9 cellular contexts compared by ENCODE assay signal in genomic region chr1:53593758-53594380, GRCh38.
DNase-seq lines count a peak whose midpoint lies in the region; ATAC-seq, FAIRE-seq and TF ChIP-seq lines count a peak whose summit lies in the region.
"Had no signal": no experiment of that assay in that cellular context is flagged by ENCODE, and none has a peak within 500 bp of the region (broad histone marks: within the 10 kb centered on the region; RNA-seq: fewer than 3 reads in every experiment).

No MANE protein-coding gene starts in this region.

- H2BK120ac ChIP-seq in trophoblast cell (ENCODE audit: insufficient read depth, low read length, poor library complexity) = no peak overlapping the region

- H3K79me2 ChIP-seq in OCI-LY7 (ENCODE audit: insufficient read depth, low read depth, low read length) = no peaks in the 10 kb centered on the region
- H3K79me2 ChIP-seq in trophoblast cell (ENCODE audit: control insufficient read depth, insufficient read depth, low read length, poor library complexity) = no peaks in the 10 kb centered on the region

- H4K8ac ChIP-seq in trophoblast cell (ENCODE audit: low read depth, low read length) = no peak overlapping the region

- H3K4me1 ChIP-seq in OCI-LY7 (ENCODE audit: insufficient read depth, low read length, poor library complexity, severe bottlenecking) (no peaks in the 10 kb centered on the region), cardiac muscle cell (ENCODE audit: low read depth) (no peaks in the 10 kb centered on the region), trophoblast cell (ENCODE audit: control insufficient read depth in 1 of 2, insufficient read depth in 2 of 2, low read length in 2 of 2) (no peaks in the 10 kb centered on the region)

- CTCF ChIA-PET in OCI-LY7 (lab: Charles Lee; ENCODE audit: unreplicated experiment) = no interaction called here

- no peak overlapping the region for H2BK12ac ChIP-seq in trophoblast cell (ENCODE audit: low read length)

- POLR2A ChIA-PET in OCI-LY7 (lab: Charles Lee) = no interaction called here

- H2AFZ ChIP-seq in OCI-LY7 (ENCODE audit: low read length) (no peak overlapping the region), trophoblast cell (ENCODE audit: insufficient read depth, low read length, poor library complexity) (no peak overlapping the region)

- H3K36me3 ChIP-seq in H7 (replicated peaks; ENCODE audit: control insufficient read depth, insufficient read depth, low read length) (no peaks in the 10 kb centered on the region), OCI-LY7 (ENCODE audit: insufficient read depth, low read length) (no peaks in the 10 kb centered on the region), cardiac muscle cell (no peaks in the 10 kb centered on the region), trophoblast cell (ENCODE audit: control insufficient read depth in 1 of 2, insufficient read depth in 2 of 2, low read length in 2 of 2) (no peaks in the 10 kb centered on the region)

- DNase-seq in H7 (peak; percentile 94), OCI-LY7 (ENCODE audit: low spot score) (no peak), cardiac muscle cell (ENCODE audit: low read depth in 1 of 2, low spot score in 1 of 2) (peak; percentile 21 to 74), trophoblast cell (peak; percentile 26 to 33), RKO (ENCODE audit: low spot score) (no peak), GM19239 (ENCODE audit: insufficient read length, low spot score) (no peak)
- DNase-seq: foreskin fibroblast had no signal

- no CpG with 5 or more reads among the region's 27 CpGs for WGBS in trophoblast cell (ENCODE audit: extremely low coverage, insufficient coverage, insufficient read length)

- H3K9me3 ChIP-seq in OCI-LY7 (ENCODE audit: low read length) (no peaks in the 10 kb centered on the region), cardiac muscle cell (ENCODE audit: low read depth) (no peaks in the 10 kb centered on the region), trophoblast cell (ENCODE audit: insufficient read depth, low read depth, low read length) (no peaks in the 10 kb centered on the region)

- no peak overlapping the region for H3K14ac ChIP-seq in trophoblast cell (ENCODE audit: low read length)

- no peak overlapping the region for H4K91ac ChIP-seq in trophoblast cell (ENCODE audit: low read depth, low read length)

- no peak overlapping the region for H3K4me2 ChIP-seq in OCI-LY7 (ENCODE audit: low read length)
- no peak overlapping the region for H3K4me2 ChIP-seq in trophoblast cell (ENCODE audit: low read length)

- no peaks in the 10 kb centered on the region for H4K20me1 ChIP-seq in OCI-LY7 (ENCODE audit: insufficient read depth, low read length)

- no peaks in the 10 kb centered on the region for H3K9me2 ChIP-seq in OCI-LY7 (ENCODE audit: insufficient read depth, low read length)

- no peak overlapping the region for H3K27ac ChIP-seq in OCI-LY7 (ENCODE audit: low read depth, low read length, poor library complexity, severe bottlenecking)
- no peak overlapping the region for H3K27ac ChIP-seq in cardiac muscle cell
- no peak overlapping the region for H3K27ac ChIP-seq in trophoblast cell (ENCODE audit: low read depth, low read length)

- H4K12ac ChIP-seq in trophoblast cell (ENCODE audit: low read depth, low read length) = no peak overlapping the region

- BruUV-seq in OCI-LY7 (replicated peaks; lab: Mats Ljungman, UMichigan) = no TSS peak

- FAIRE-seq in GM19239 (lab: Jason Lieb, UNC) = no peak

- H3K18ac ChIP-seq in trophoblast cell (ENCODE audit: low read length) = no peak overlapping the region

- no peaks in the 10 kb centered on the region for H3K27me3 ChIP-seq in H7 (ENCODE audit: control insufficient read depth, insufficient read depth, low read length)
- no peaks in the 10 kb centered on the region for H3K27me3 ChIP-seq in cardiac muscle cell
- H3K27me3 ChIP-seq in trophoblast cell (ENCODE audit: insufficient read depth, low read length) = no peaks in the 10 kb centered on the region

- no peak overlapping the region for H2BK5ac ChIP-seq in trophoblast cell (ENCODE audit: low read depth, low read length, poor library complexity)

- intact Hi-C loops in OCI-LY7 (cut with micrococcal nuclease; ENCODE audit: unreplicated experiment) = no loop called here

- no peak for ATAC-seq in GM19463 (IDR thresholded peaks at IDR 0.05; ENCODE audit: unreplicated experiment)
- ATAC-seq: right cardiac atrium had no signal

- TF ChIP-seq CTCF in OCI-LY7 (conservative IDR thresholded peaks at IDR 0.05; ENCODE audit: low read length) = peak; percentile 27; the same call in 1 of the 2 replicates
- peak; percentile 33 for TF ChIP-seq CTCF in cardiac muscle cell (IDR thresholded peaks at IDR 0.05; ENCODE audit: low read depth, low read length)

- H3K4me3 ChIP-seq in H7 (ENCODE audit: insufficient read depth, low read depth, low read length) (no peak overlapping the region), OCI-LY7 (ENCODE audit: low read depth, low read length, poor library complexity, severe bottlenecking) (no peak overlapping the region), cardiac muscle cell (no peak overlapping the region), trophoblast cell (ENCODE audit: low read depth, low read length) (no peak overlapping the region)

- no peak overlapping the region for H2AK5ac ChIP-seq in trophoblast cell (ENCODE audit: low read length)

- H3K79me1 ChIP-seq in trophoblast cell (ENCODE audit: low read length) = no peaks in the 10 kb centered on the region

- no peak overlapping the region for H3K4ac ChIP-seq in trophoblast cell (ENCODE audit: low read depth, low read length)

- no peak overlapping the region for H3K9ac ChIP-seq in trophoblast cell (ENCODE audit: low read length)

- no peak overlapping the region for H3K23ac ChIP-seq in trophoblast cell (ENCODE audit: low read length)

Comparison
In these comparisons a context has a peak if more than half of its experiments do, and no peak if none do; other contexts are left out.
1. DNase-seq: peak in H7 (single experiment), cardiac muscle cell (2 of 2) and trophoblast cell (2 of 2); none in OCI-LY7 (single experiment), RKO (single experiment) and GM19239 (single experiment).